33 cellular contexts compared by ENCODE assay signal in the genomic region with DNA sequence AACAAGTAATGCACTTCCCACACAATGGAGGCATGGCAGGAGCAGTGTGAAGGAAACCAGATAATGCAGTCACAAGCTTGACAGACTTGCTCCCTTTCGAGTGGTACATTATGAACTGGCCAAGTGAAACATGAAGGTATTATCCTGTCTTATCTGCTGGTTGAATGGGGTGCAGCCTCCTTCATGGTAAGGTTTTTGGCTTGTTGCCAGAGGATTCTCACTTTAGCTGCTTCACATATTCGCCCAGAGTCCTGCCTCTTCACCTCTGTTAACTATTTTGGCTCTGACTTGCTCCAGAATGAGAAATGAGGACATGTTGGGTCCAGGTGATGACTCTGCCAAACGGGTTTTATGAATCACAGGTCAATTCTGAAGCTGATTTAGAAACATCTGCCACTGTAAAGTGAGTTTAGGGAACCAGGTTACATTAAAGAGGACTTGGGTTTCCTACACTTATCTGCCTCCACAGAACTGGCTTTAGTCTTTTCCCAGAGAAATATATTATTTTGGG. TPM values are rescaled to one million over a fixed set of nuclear protein-coding genes. Genes with fewer than 3 reads are reported as not detected.
"Had no signal": no experiment of that assay in that cellular context is flagged by ENCODE, and none has a peak within 500 bp of the region (broad histone marks: within the 10 kb centered on the region; RNA-seq: fewer than 3 reads in every experiment).

No MANE protein-coding gene starts in this region.

- H3K4me3 ChIP-seq: esophagus muscularis mucosa, heart left ventricle, pancreas, prostate gland, sigmoid colon, upper lobe of left lung had no signal

- H3K4me3 Mint-ChIP-seq: activated CD8-positive, alpha-beta T cell treated with anti-CD3 and anti-CD28 coated beads for 36 hours; activated naive CD4-positive, alpha-beta T cell treated with anti-CD3 and anti-CD28 coated beads, Interleukin-2, amount 50 U/mL, for 24 hours; activated naive CD8-positive, alpha-beta T cell treated with anti-CD3 and anti-CD28 coated beads, Interleukin-2, amount 50 U/mL, for 24 hours; central memory CD8-positive, alpha-beta T cell; dendritic cell treated with granulocyte-macrophage colony-stimulating factor and Interleukin-4, amounts not matched to agents 40 ng/mL and 50 ng/mL, for 4 days; endodermal cell; immature natural killer cell; mesothelial cell of epicardium; naive B cell; nephron progenitor cell; stimulated activated memory B cell treated with anti-CD40 and anti-IgM and Interleukin-4, amounts not matched to agents 10 μg/mL and 1 μg/mL and 100 μg/mL, for 72 hours; stimulated activated naive CD8-positive, alpha-beta T cell treated with anti-CD3 and anti-CD28 coated beads, Interleukin-15, amount 100 ng/mL, for 72 hours; WTC11 had no signal

- H3K36me3 ChIP-seq: esophagus muscularis mucosa, heart left ventricle, pancreas, prostate gland, sigmoid colon, upper lobe of left lung had no signal

- H3K4me1 Mint-ChIP-seq: activated naive CD4-positive, alpha-beta T cell treated with anti-CD3 and anti-CD28 coated beads, Interleukin-2, amount 50 U/mL, for 24 hours; activated naive CD8-positive, alpha-beta T cell treated with anti-CD3 and anti-CD28 coated beads, Interleukin-2, amount 50 U/mL, for 24 hours; central memory CD8-positive, alpha-beta T cell; endodermal cell; immature natural killer cell; mesothelial cell of epicardium; naive B cell; nephron progenitor cell; stimulated activated memory B cell treated with anti-CD40 and anti-IgM and Interleukin-4, amounts not matched to agents 10 μg/mL and 1 μg/mL and 100 μg/mL, for 72 hours; stimulated activated naive CD8-positive, alpha-beta T cell treated with anti-CD3 and anti-CD28 coated beads, Interleukin-15, amount 100 ng/mL, for 72 hours; WTC11 had no signal

- ATAC-seq: activated CD8-positive, alpha-beta T cell treated with anti-CD3 and anti-CD28 coated beads for 36 hours; activated naive CD8-positive, alpha-beta T cell treated with anti-CD3 and anti-CD28 coated beads, Interleukin-2, amount 50 U/mL, for 24 hours; foreskin keratinocyte; heart left ventricle; left colon; pancreas; stimulated activated memory B cell treated with anti-CD40 and anti-IgM and Interleukin-4, amounts not matched to agents 10 μg/mL and 1 μg/mL and 100 μg/mL, for 72 hours; stimulated activated naive CD8-positive, alpha-beta T cell treated with anti-CD3 and anti-CD28 coated beads, Interleukin-15, amount 100 ng/mL, for 72 hours; WTC11 had no signal

- H3K9me3 Mint-ChIP-seq: activated CD8-positive, alpha-beta T cell treated with anti-CD3 and anti-CD28 coated beads for 36 hours; activated naive CD4-positive, alpha-beta T cell treated with anti-CD3 and anti-CD28 coated beads, Interleukin-2, amount 50 U/mL, for 24 hours; activated naive CD8-positive, alpha-beta T cell treated with anti-CD3 and anti-CD28 coated beads, Interleukin-2, amount 50 U/mL, for 24 hours; activated T-helper 2 cell treated with anti-CD3 and anti-CD28 coated beads, Interferon-gamma antibody, Interleukin-2, Interleukin-4, amounts not matched to agents 10 μg/mL and 5 μg/mL and 100 μg/mL, durations not matched to agents 14 hours and 24 hours and 36 hours; central memory CD8-positive, alpha-beta T cell; dendritic cell treated with granulocyte-macrophage colony-stimulating factor and Interleukin-4, amounts not matched to agents 40 ng/mL and 50 ng/mL, for 4 days; mesothelial cell of epicardium; stimulated activated naive CD8-positive, alpha-beta T cell treated with anti-CD3 and anti-CD28 coated beads, Interleukin-15, amount 100 ng/mL, for 72 hours had no signal

- H3K4me1 ChIP-seq: esophagus muscularis mucosa, foreskin keratinocyte, heart left ventricle, pancreas, prostate gland, sigmoid colon, upper lobe of left lung had no signal

- H3K27ac Mint-ChIP-seq: activated CD8-positive, alpha-beta T cell treated with anti-CD3 and anti-CD28 coated beads for 36 hours; activated naive CD4-positive, alpha-beta T cell treated with anti-CD3 and anti-CD28 coated beads, Interleukin-2, amount 50 U/mL, for 24 hours; activated naive CD8-positive, alpha-beta T cell treated with anti-CD3 and anti-CD28 coated beads, Interleukin-2, amount 50 U/mL, for 24 hours; activated T-helper 2 cell treated with anti-CD3 and anti-CD28 coated beads, Interferon-gamma antibody, Interleukin-2, Interleukin-4, amounts not matched to agents 10 μg/mL and 5 μg/mL and 100 μg/mL, durations not matched to agents 14 hours and 24 hours and 36 hours; dendritic cell treated with granulocyte-macrophage colony-stimulating factor and Interleukin-4, amounts not matched to agents 40 ng/mL and 50 ng/mL, for 4 days; endodermal cell; immature natural killer cell; mesothelial cell of epicardium; naive B cell; nephron progenitor cell; stimulated activated memory B cell treated with anti-CD40 and anti-IgM and Interleukin-4, amounts not matched to agents 10 μg/mL and 1 μg/mL and 100 μg/mL, for 72 hours; stimulated activated naive CD8-positive, alpha-beta T cell treated with anti-CD3 and anti-CD28 coated beads, Interleukin-15, amount 100 ng/mL, for 72 hours; WTC11 had no signal

- H3K27me3 ChIP-seq: heart left ventricle, pancreas, sigmoid colon, upper lobe of left lung had no signal

- DNase-seq: activated CD4-positive, alpha-beta T cell treated with anti-CD3 and anti-CD28 coated beads for 1 hour; activated CD4-positive, alpha-beta T cell treated with anti-CD3 and anti-CD28 coated beads, Interleukin-2, amount 50 U/mL, for 1 hour; activated CD8-positive, alpha-beta T cell treated with anti-CD3 and anti-CD28 coated beads for 36 hours; activated naive CD8-positive, alpha-beta T cell treated with anti-CD3 and anti-CD28 coated beads, Interleukin-2, amount 50 U/mL, for 24 hours; activated T-cell treated with anti-CD3 and anti-CD28 coated beads, Interleukin-2, amount 50 U/mL, for 48 hours; amygdala; endodermal cell; heart left ventricle; hypothalamus; immature natural killer cell; kidney; left colon; naive B cell; nephron progenitor cell; pancreas; retina; sigmoid colon; small intestine; stimulated activated CD4-positive, alpha-beta T cell treated with anti-CD3 and anti-CD28 coated beads, Interleukin-4, amount 100 ng/mL, for 4 hours; stimulated activated CD8-positive, alpha-beta memory T cell treated with anti-CD3 and anti-CD28 coated beads, Interleukin-4, amount 100 ng/mL, for 48 hours; stimulated activated naive CD8-positive, alpha-beta T cell treated with anti-CD3 and anti-CD28 coated beads, Interleukin-15, amount 100 ng/mL, for 72 hours; substantia nigra; upper lobe of left lung had no signal

- H3K27me3 Mint-ChIP-seq: dendritic cell treated with granulocyte-macrophage colony-stimulating factor and Interleukin-4, amounts not matched to agents 40 ng/mL and 50 ng/mL, for 4 days had no signal

- H3K27ac ChIP-seq: esophagus muscularis mucosa, foreskin keratinocyte, heart left ventricle, pancreas, prostate gland, sigmoid colon, upper lobe of left lung had no signal

- FAIRE-seq: kidney, pancreas, small intestine had no signal

- H3K9me3 ChIP-seq: esophagus muscularis mucosa, pancreas, prostate gland, sigmoid colon, upper lobe of left lung had no signal

- H3K36me3 Mint-ChIP-seq: activated naive CD4-positive, alpha-beta T cell treated with anti-CD3 and anti-CD28 coated beads, Interleukin-2, amount 50 U/mL, for 24 hours; immature natural killer cell; mesothelial cell of epicardium; naive B cell; stimulated activated memory B cell treated with anti-CD40 and anti-IgM and Interleukin-4, amounts not matched to agents 10 μg/mL and 1 μg/mL and 100 μg/mL, for 72 hours had no signal

RNA-seq across cellular contexts. Expression of a gene that starts 19.5 kb away (rescaled TPM):
- total RNA-seq: activated CD8-positive, alpha-beta T cell treated with anti-CD3 and anti-CD28 coated beads for 36 hours; activated T-helper 2 cell treated with anti-CD3 and anti-CD28 coated beads, Interferon-gamma antibody, Interleukin-2, Interleukin-4, amounts not matched to agents 10 μg/mL and 5 μg/mL and 100 μg/mL, durations not matched to agents 14 hours and 24 hours and 36 hours; foreskin keratinocyte; heart left ventricle; left colon; mesothelial cell of epicardium; WTC11 had no signal
- polyA plus RNA-seq: foreskin keratinocyte, heart left ventricle, immature natural killer cell had no signal
